Comparison of ENCODE assay signal across 11 cellular contexts in the genomic region with DNA sequence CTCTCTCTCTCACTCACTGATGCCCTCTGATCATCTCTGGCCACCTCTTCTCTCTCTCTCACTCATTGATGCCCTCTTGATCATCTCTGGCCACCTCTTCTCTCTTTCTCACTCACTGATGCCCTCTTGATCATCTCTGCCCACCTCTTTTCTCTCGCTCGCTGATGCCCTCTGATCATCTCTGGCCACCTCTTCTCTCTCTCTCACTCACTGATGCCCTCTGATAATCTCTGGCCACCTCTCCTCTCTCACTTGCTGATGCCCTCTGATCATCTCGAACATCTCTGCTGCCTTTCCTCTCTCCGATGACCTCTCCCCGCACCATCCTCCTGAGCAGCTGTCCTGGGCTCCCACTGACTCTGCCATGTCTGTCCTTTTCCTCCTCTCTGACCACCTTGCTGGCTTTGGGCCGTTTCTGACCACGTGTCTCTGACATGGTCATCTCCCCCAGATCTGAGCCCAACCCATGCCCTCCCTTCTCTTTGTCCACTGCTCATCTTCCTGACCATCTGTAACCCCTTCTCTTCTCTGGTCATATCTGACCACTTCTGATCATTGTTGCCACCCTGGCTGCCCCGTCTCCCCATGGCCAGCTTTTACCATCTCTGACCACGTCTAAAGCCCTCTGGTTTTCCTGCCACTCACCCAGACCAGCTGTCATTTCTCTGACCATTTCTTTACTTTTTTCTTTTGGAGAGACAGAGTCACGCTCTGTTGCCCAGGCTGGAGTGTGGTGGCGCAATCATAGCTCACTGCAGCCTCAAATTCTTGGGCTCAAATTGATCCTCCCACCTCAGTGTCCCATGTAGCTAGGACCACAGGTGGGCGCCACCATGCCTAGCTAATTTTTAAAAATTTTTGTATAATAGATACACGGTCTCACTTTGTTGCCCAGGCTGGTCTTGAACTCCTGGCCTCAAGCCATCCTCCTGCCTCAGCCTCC. TPM values are rescaled to one million over a fixed set of nuclear protein-coding genes. Genes with fewer than 3 reads are reported as not detected.
DNase-seq lines count a peak whose midpoint lies in the region; ATAC-seq and TF ChIP-seq lines count a peak whose summit lies in the region.
"Had no signal": no experiment of that assay in that cellular context is flagged by ENCODE, and none has a peak within 500 bp of the region (broad histone marks: within the 10 kb centered on the region; RNA-seq: fewer than 3 reads in every experiment).

No MANE protein-coding gene starts in this region.

- in situ Hi-C loops in GM23248 (cut with MboI), result no loop called here

- no peak overlapping the region for H4K91ac ChIP-seq in trophoblast cell (ENCODE audit: low read depth, low read length)

- no peak overlapping the region for H3K4ac ChIP-seq in trophoblast cell (ENCODE audit: low read depth, low read length)

- H3K9me3 ChIP-seq in GM23248 (ENCODE audit: low read depth) (no peaks in the 10 kb centered on the region), SU-DHL-6 (ENCODE audit: insufficient read depth, low read length) (no peaks in the 10 kb centered on the region), trophoblast cell (ENCODE audit: insufficient read depth, low read depth, low read length) (no peaks in the 10 kb centered on the region), left lung (no peaks in the 10 kb centered on the region)
- H3K9me3 ChIP-seq: mucosa of descending colon had no signal

- no peak for DNase-seq in GM23248
- no peak for DNase-seq in epithelial cell of proximal tubule (ENCODE audit: low read depth)
- DNase-seq in trophoblast cell, result no peak
- DNase-seq in left lung, result no peak
- DNase-seq in CD14-positive monocyte (ENCODE audit: low spot score), result no peak
- DNase-seq: activated CD4-positive, alpha-beta T cell treated with anti-CD3 and anti-CD28 coated beads for 4 hours; NCI-H748 treated with DMSO at 0.1 percent for 48 hours had no signal

- TF ChIP-seq CTCF in SU-DHL-6 (IDR thresholded peaks at IDR 0.05; ENCODE audit: insufficient read depth, low read length, poor library complexity, severe bottlenecking), result no peak
- no peak for TF ChIP-seq CTCF in epithelial cell of proximal tubule (conservative IDR thresholded peaks at IDR 0.05; ENCODE audit: low read depth, low read length)
- TF ChIP-seq CTCF in left lung (IDR thresholded peaks at IDR 0.05), result no peak
- no peak for TF ChIP-seq CTCF in CD14-positive monocyte (IDR thresholded peaks at IDR 0.05)

- no peak overlapping the region for H4K8ac ChIP-seq in trophoblast cell (ENCODE audit: low read depth, low read length)

- no peak for ATAC-seq in left lung
- ATAC-seq in GM21528 (IDR thresholded peaks at IDR 0.05; ENCODE audit: low FRiP score, unreplicated experiment), result no peak
- no peak for ATAC-seq in GM18868 (IDR thresholded peaks at IDR 0.05; ENCODE audit: unreplicated experiment)
- ATAC-seq: mucosa of descending colon had no signal

- H3K9me2 ChIP-seq in GM23248 (ENCODE audit: insufficient read depth), result no peaks in the 10 kb centered on the region
- no peaks in the 10 kb centered on the region for H3K9me2 ChIP-seq in SU-DHL-6 (replicated peaks; ENCODE audit: insufficient read depth, low read length)

- no peak overlapping the region for H4K12ac ChIP-seq in trophoblast cell (ENCODE audit: low read depth, low read length)

- H3K79me2 ChIP-seq in GM23248 (ENCODE audit: insufficient read depth) (no peaks in the 10 kb centered on the region), SU-DHL-6 (ENCODE audit: insufficient read depth, low read length) (no peaks in the 10 kb centered on the region), trophoblast cell (ENCODE audit: control insufficient read depth, insufficient read depth, low read length, poor library complexity) (no peaks in the 10 kb centered on the region)

- H3K18ac ChIP-seq in trophoblast cell (ENCODE audit: low read length), result no peak overlapping the region

- H3K36me3 ChIP-seq in GM23248 (ENCODE audit: low read depth) (no peaks in the 10 kb centered on the region), SU-DHL-6 (ENCODE audit: low read length) (no peaks in the 10 kb centered on the region), trophoblast cell (ENCODE audit: control insufficient read depth in 1 of 2, insufficient read depth in 2 of 2, low read length in 2 of 2) (peaks cover 14 to 20% of the 10 kb centered on the region in 2 experiments), left lung (peaks cover 0 to 22% of the 10 kb centered on the region in 2 donors)

- H2BK5ac ChIP-seq in trophoblast cell (ENCODE audit: low read depth, low read length, poor library complexity), result no peak overlapping the region

- no peak overlapping the region for H2AFZ ChIP-seq in GM23248
- H2AFZ ChIP-seq in SU-DHL-6 (ENCODE audit: low read depth, low read length, severe bottlenecking), result no peak overlapping the region
- no peak overlapping the region for H2AFZ ChIP-seq in trophoblast cell (ENCODE audit: insufficient read depth, low read length, poor library complexity)

- H3K79me1 ChIP-seq in trophoblast cell (ENCODE audit: low read length), result peaks cover 4% of the 10 kb centered on the region

- no peak overlapping the region for H3K4me3 Mint-ChIP-seq in CD14-positive monocyte

- H3K14ac ChIP-seq in trophoblast cell (ENCODE audit: low read length), result no peak overlapping the region

- H2BK12ac ChIP-seq in trophoblast cell (ENCODE audit: low read length), result no peak overlapping the region

- no peak overlapping the region for H2BK120ac ChIP-seq in trophoblast cell (ENCODE audit: insufficient read depth, low read length, poor library complexity)

- H3F3A ChIP-seq in GM23248 (ENCODE audit: insufficient read depth), result no peaks in the 10 kb centered on the region
- H3F3A ChIP-seq in SU-DHL-6 (ENCODE audit: insufficient read depth), result no peaks in the 10 kb centered on the region

- intact Hi-C loops in left lung (cut with DNase I), result no loop called here
- intact Hi-C loops in CD14-positive monocyte (cut with micrococcal nuclease), result no loop called here

- H3K4me3 ChIP-seq in GM23248 (peak overlapping the region; percentile 89), SU-DHL-6 (ENCODE audit: insufficient read depth, low read length, poor library complexity, severe bottlenecking) (no peak overlapping the region), epithelial cell of proximal tubule (ENCODE audit: low read depth, low read length) (peak overlapping the region; percentile 90), trophoblast cell (ENCODE audit: low read depth, low read length) (no peak overlapping the region), left lung (peak overlapping the region in 1 of 2 donors; percentile 54)
- H3K4me3 ChIP-seq: mucosa of descending colon had no signal

- no peak overlapping the region for H3K27ac Mint-ChIP-seq in CD14-positive monocyte

- H3K9me3 Mint-ChIP-seq in CD14-positive monocyte, result no peaks in the 10 kb centered on the region

- peak overlapping the region; percentile 98 for H3K4me2 ChIP-seq in GM23248 (ENCODE audit: unreplicated experiment)
- peak overlapping the region; percentile 82 for H3K4me2 ChIP-seq in SU-DHL-6 (ENCODE audit: low read depth, low read length, poor library complexity, severe bottlenecking)
- peak overlapping the region; percentile 94 for H3K4me2 ChIP-seq in trophoblast cell (ENCODE audit: low read length)

- peaks cover 0 to 2% of the 10 kb centered on the region in 2 donors for H3K36me3 Mint-ChIP-seq in CD14-positive monocyte

- no peak overlapping the region for H3K27ac ChIP-seq in GM23248
- H3K27ac ChIP-seq in SU-DHL-6 (ENCODE audit: low read depth, low read length), result no peak overlapping the region
- no peak overlapping the region for H3K27ac ChIP-seq in trophoblast cell (ENCODE audit: low read depth, low read length)
- H3K27ac ChIP-seq in left lung, result no peak overlapping the region

- H3K9ac ChIP-seq in GM23248 (no peak overlapping the region), SU-DHL-6 (ENCODE audit: low read length) (peak overlapping the region; percentile 66; the same call in 1 of the 2 replicates), trophoblast cell (ENCODE audit: low read length) (no peak overlapping the region)

- H2AK5ac ChIP-seq in trophoblast cell (ENCODE audit: low read length), result no peak overlapping the region

- 74 to 79% methylated on average over 13 of the region's 13 CpGs for WGBS in GM23248 (ENCODE audit: low coverage in 1 of 2, low lambda C conversion rate in 2 of 2, missing lambda C conversion rate in 2 of 2), 2 experiments
- WGBS in trophoblast cell (ENCODE audit: extremely low coverage, insufficient coverage, insufficient read length), result no CpG with 5 or more reads among the region's 13 CpGs

- H3K4me1 ChIP-seq in GM23248 (ENCODE audit: insufficient read depth), result peaks cover 15% of the 10 kb centered on the region
- H3K4me1 ChIP-seq in trophoblast cell (ENCODE audit: control insufficient read depth in 1 of 2, insufficient read depth in 2 of 2, low read length in 2 of 2), result peaks cover 14 to 26% of the 10 kb centered on the region in 2 experiments
- peaks cover 10 to 26% of the 10 kb centered on the region in 2 donors for H3K4me1 ChIP-seq in left lung

- no peaks in the 10 kb centered on the region for H3K27me3 ChIP-seq in GM23248 (replicated peaks; ENCODE audit: insufficient read depth)
- no peaks in the 10 kb centered on the region for H3K27me3 ChIP-seq in SU-DHL-6 (ENCODE audit: low read length)
- no peaks in the 10 kb centered on the region for H3K27me3 ChIP-seq in trophoblast cell (ENCODE audit: insufficient read depth, low read length)
- peaks cover 0 to 32% of the 10 kb centered on the region in 2 donors for H3K27me3 ChIP-seq in left lung

- no peak overlapping the region for H3K23ac ChIP-seq in trophoblast cell (ENCODE audit: low read length)

- H3K27me3 Mint-ChIP-seq in CD14-positive monocyte (ENCODE audit: low read depth in 3 of 3), result peaks cover 36 to 45% (median 41%) of the 10 kb centered on the region in 3 donors

- H3K4me1 Mint-ChIP-seq in CD14-positive monocyte, result peaks cover 6% of the 10 kb centered on the region

- H4K20me1 ChIP-seq in GM23248 (ENCODE audit: insufficient read depth) (no peaks in the 10 kb centered on the region), SU-DHL-6 (ENCODE audit: low read depth, low read length) (no peaks in the 10 kb centered on the region)

RNA-seq across cellular contexts. Expression of gene LRFN3, which starts 2.4 kb away (rescaled TPM):
- 5.3 and 9.4 TPM in 2 replicates for total RNA-seq in GM23248 (2014; rRNA removed; shearing (Covaris generic))
- 7.1 and 7.5 TPM in 2 replicates for polyA plus RNA-seq in GM23248 (2016; fragmentation: Nextera tagmentation; extraction: Ambion mirVana)
- 6.2 and 12.7 TPM in 2 replicates for total RNA-seq in epithelial cell of proximal tubule
- polyA plus RNA-seq in trophoblast cell (2013), result 16.3 and 16.4 TPM in 2 replicates
- 10 to 100 TPM; 12.2 to 14.8 TPM for total RNA-seq in left lung
- not detected for polyA plus RNA-seq in CD14-positive monocyte

RNA-seq across cellular contexts. Expression of gene TYROBP, which starts 30.5 kb away (rescaled TPM):
- not detected in 2 replicates for total RNA-seq in GM23248 (2014; rRNA removed; shearing (Covaris generic))
- polyA plus RNA-seq in GM23248 (2016; fragmentation: Nextera tagmentation; extraction: Ambion mirVana) (not detected in 2 replicates), CD14-positive monocyte (1,000 to 10,000 TPM; 5,182 to 6,141 TPM)
- total RNA-seq in epithelial cell of proximal tubule (not detected in 2 replicates), left lung (100 to 1,000 TPM; 205 to 407 TPM)
- 0.31 TPM in 1 of 2 replicates, not detected in the other for polyA plus RNA-seq in trophoblast cell (2013)

RNA-seq across cellular contexts. Expression of gene HCST, which starts 36.2 kb away (rescaled TPM):
- total RNA-seq in GM23248 (2014; rRNA removed; shearing (Covaris generic)), result not detected in 2 replicates
- polyA plus RNA-seq in GM23248 (2016; fragmentation: Nextera tagmentation; extraction: Ambion mirVana) (9.1 and 11.3 TPM in 2 replicates), CD14-positive monocyte (100 to 1,000 TPM; 594 to 829 TPM)
- total RNA-seq in epithelial cell of proximal tubule (not detected in 2 replicates), left lung (10 to 100 TPM; 24.7 to 26.0 TPM)
- 0.94 and 1.1 TPM in 2 replicates for polyA plus RNA-seq in trophoblast cell (2013)

RNA-seq across cellular contexts. Expression of gene NFKBID, which starts 38.2 kb away (rescaled TPM):
- total RNA-seq in GM23248 (2014; rRNA removed; shearing (Covaris generic)), result 5.0 and 7.6 TPM in 2 replicates
- polyA plus RNA-seq in GM23248 (2016; fragmentation: Nextera tagmentation; extraction: Ambion mirVana), result 3.9 and 7.1 TPM in 2 replicates
- total RNA-seq in epithelial cell of proximal tubule, result 3.9 and 10.7 TPM in 2 replicates
- polyA plus RNA-seq in trophoblast cell (2013), result 6.3 and 6.7 TPM in 2 replicates
- 10 to 100 TPM; 11.8 to 19.1 TPM for total RNA-seq in left lung
- 1 to 10 TPM; 6.4 to 9.3 TPM for polyA plus RNA-seq in CD14-positive monocyte

RNA-seq across cellular contexts. Expression of gene SDHAF1, which starts 56.4 kb away (rescaled TPM):
- 38.3 and 49.7 TPM in 2 replicates for total RNA-seq in GM23248 (2014; rRNA removed; shearing (Covaris generic))
- 17.2 and 20.3 TPM in 2 replicates for polyA plus RNA-seq in GM23248 (2016; fragmentation: Nextera tagmentation; extraction: Ambion mirVana)
- 23.2 and 34.5 TPM in 2 replicates for total RNA-seq in epithelial cell of proximal tubule
- 13.2 and 13.5 TPM in 2 replicates for polyA plus RNA-seq in trophoblast cell (2013)
- 10 to 100 TPM; 14.0 to 16.5 TPM for total RNA-seq in left lung
- polyA plus RNA-seq in CD14-positive monocyte, result 10 to 100 TPM; 19.0 to 26.9 TPM

Comparison
In these comparisons a context has a peak if more than half of its experiments do, and no peak if none do; other contexts are left out.
1. H3K4me3 ChIP-seq: peak in GM23248 (single experiment) and epithelial cell of proximal tubule (single experiment); none in SU-DHL-6 (single experiment) and trophoblast cell (single experiment).
2. RNA of gene TYROBP, which starts 30.5 kb away (total RNA-seq): 205 to 407 TPM in left lung; not detected in GM23248 and not detected in epithelial cell of proximal tubule; every median in the first group is over 100 times any median in the second.
3. RNA of gene HCST, which starts 36.2 kb away (total RNA-seq): 24.7 to 26.0 TPM in left lung; not detected in GM23248 and not detected in epithelial cell of proximal tubule; every median in the first group is over 10 times any median in the second.
4. Peak in every context shown above with its lines, with median percentiles within 50 percentile points of each other: H3K4me2 ChIP-seq.